Comparison of ENCODE assay signal across 21 cellular contexts in genomic region chr5:54540286-54540685, GRCh38.
"Had no signal": no experiment of that assay in that cellular context is flagged by ENCODE, and none has a peak within 500 bp of the region (broad histone marks: within the 10 kb centered on the region; RNA-seq: fewer than 3 reads in every experiment).

No MANE protein-coding gene starts in this region.

- FAIRE-seq: K562 had no signal

- H3K9me3 Mint-ChIP-seq: IgD-negative memory B cell had no signal

- H3K9ac ChIP-seq: KMS-11 had no signal

- ATAC-seq: K562, Panc1, SK-N-SH treated with all-trans-retinoic acid at 6 μM for 48 hours had no signal

- DNase-seq: MV-4-11, NCI-H1048, NCI-H1105, NCI-H1417, NCI-H1436 treated with DMSO at 0.1 percent for 48 hours, NCI-H1694, NCI-H187 treated with DMSO at 0.1 percent for 48 hours, NCI-H2029 treated with DMSO at 0.1 percent for 48 hours, NCI-H2171 treated with DMSO at 0.1 percent for 48 hours, NCI-H345, NCI-H446 treated with DMSO at 0.1 percent for 48 hours, NCI-H510A treated with DMSO at 0.1 percent for 48 hours, NCI-H526 treated with DMSO at 0.1 percent for 48 hours, NCI-H748 treated with DMSO at 0.1 percent for 48 hours, SHP77 had no signal

- H3K4me3 ChIP-seq: K562 had no signal

- H3K27me3 Mint-ChIP-seq: IgD-negative memory B cell had no signal

- H3K27ac ChIP-seq: KMS-11, RWPE1 had no signal

- H3K27ac Mint-ChIP-seq: IgD-negative memory B cell had no signal

- H3K4me2 ChIP-seq: KMS-11 had no signal
